ENCODE assay signal across 14 cellular contexts in genomic region chr2:27798476-27798875, GRCh38. TPM values are rescaled to one million over a fixed set of nuclear protein-coding genes. Genes with fewer than 3 reads are reported as not detected.
A peak's percentile ranks its signal among the peaks of the same experiment; 100 is the strongest.
DNase-seq lines count a peak whose midpoint lies in the region; ATAC-seq and TF ChIP-seq lines count a peak whose summit lies in the region.
"Had no signal": no experiment of that assay in that cellular context is flagged by ENCODE, and none has a peak within 500 bp of the region (broad histone marks: within the 10 kb centered on the region; RNA-seq: fewer than 3 reads in every experiment).

No MANE protein-coding gene starts in this region.

- BruUV-seq in PC-3 (replicated peaks; lab: Mats Ljungman, UMichigan), result TSS peak; percentile 90

- DNase-seq in CD1c-positive myeloid dendritic cell (ENCODE audit: extremely low spot score) (peak; percentile 78), PC-3 (no peak), foreskin keratinocyte (no peak), ACHN (no peak)
- DNase-seq in activated T-cell treated with anti-CD3 and anti-CD28 coated beads, Interleukin-2, amount 50 U/mL, for 72 hours, result no peak
- DNase-seq in activated CD4-positive, alpha-beta memory T cell treated with anti-CD3 and anti-CD28 coated beads, Interleukin-2, amount 10 ng/mL, durations not matched to agents 7 days and 5 days, result no peak
- DNase-seq: activated CD4-positive, alpha-beta T cell treated with anti-CD3 and anti-CD28 coated beads, Interleukin-2, amount 50 U/mL, for 48 hours; activated effector memory CD4-positive, alpha-beta T cell treated with anti-CD3 and anti-CD28 coated beads, Interleukin-2, amount 50 U/mL, for 16 hours; effector memory CD8-positive, alpha-beta T cell; NCI-H345 had no signal

- H3K4me2 ChIP-seq in PC-3 (ENCODE audit: low read length), result peak overlapping the region; percentile 56

- H3K27me3 Mint-ChIP-seq in activated T-cell treated with anti-CD3 and anti-CD28 coated beads, Interleukin-2, amount 50 U/mL, for 72 hours (ENCODE audit: low read depth), result no peaks in the 10 kb centered on the region
- no peaks in the 10 kb centered on the region for H3K27me3 Mint-ChIP-seq in activated CD4-positive, alpha-beta memory T cell treated with anti-CD3 and anti-CD28 coated beads, Interleukin-2, amount 10 ng/mL, durations not matched to agents 7 days and 5 days
- H3K27me3 Mint-ChIP-seq: effector memory CD8-positive, alpha-beta T cell had no signal

- H3K4me1 ChIP-seq in PC-3 (ENCODE audit: insufficient read depth, low read length) (peaks cover 39% of the 10 kb centered on the region), foreskin keratinocyte (peaks cover 13% of the 10 kb centered on the region), skeletal muscle tissue (ENCODE audit: control insufficient read depth in 3 of 3, insufficient read depth in 3 of 3, low read length in 3 of 3) (peaks cover 46 to 60% (median 59%) of the 10 kb centered on the region in 3 donors)

- H3K27ac ChIP-seq in PC-3 (ENCODE audit: low read length), result peak overlapping the region; percentile 97
- H3K27ac ChIP-seq in foreskin keratinocyte, result peak overlapping the region; percentile 75
- H3K27ac ChIP-seq in skeletal muscle tissue (ENCODE audit: low read depth, low read length), result peak overlapping the region; percentile 89
- H3K27ac ChIP-seq: C4-2B had no signal

- H3K9me3 ChIP-seq in PC-3 (ENCODE audit: low read length) (no peaks in the 10 kb centered on the region), skeletal muscle tissue (ENCODE audit: control insufficient read depth in 3 of 3, low read length in 3 of 3) (no peaks in the 10 kb centered on the region)
- H3K9me3 ChIP-seq: left lung had no signal

- peaks cover 13% of the 10 kb centered on the region for H3F3A ChIP-seq in PC-3 (ENCODE audit: low read length, unreplicated experiment)

- H3K27me3 ChIP-seq in PC-3 (ENCODE audit: low read length) (no peaks in the 10 kb centered on the region), foreskin keratinocyte (no peaks in the 10 kb centered on the region), skeletal muscle tissue (ENCODE audit: control insufficient read depth in 3 of 3, insufficient read depth in 3 of 3, low read length in 3 of 3) (no peaks in the 10 kb centered on the region)
- H3K27me3 ChIP-seq: left lung had no signal

- no peaks in the 10 kb centered on the region for H3K79me2 ChIP-seq in PC-3 (ENCODE audit: low read length)

- CTCF ChIA-PET in PC-3 (lab: Charles Lee), result no interaction called here
- CTCF ChIA-PET in activated CD4-positive, alpha-beta memory T cell treated with anti-CD3 and anti-CD28 coated beads, Interleukin-2, amount 10 ng/mL, durations not matched to agents 7 days and 5 days (lab: Charles Lee), result no interaction called here

- no peak for TF ChIP-seq CTCF in PC-3 (conservative IDR thresholded peaks at IDR 0.05; ENCODE audit: low read depth, low read length)
- no peak for TF ChIP-seq CTCF in foreskin keratinocyte (conservative IDR thresholded peaks at IDR 0.05)

- in situ Hi-C loops in ACHN (cut with HindIII; ENCODE audit: low pct_ligation_motif_present, low pct_unique_long_range_greater_than_20kb, low sequenced_read_pairs), result no loop called here

- H3K9me3 Mint-ChIP-seq in activated T-cell treated with anti-CD3 and anti-CD28 coated beads, Interleukin-2, amount 50 U/mL, for 72 hours, result peaks cover 0 to 1% of the 10 kb centered on the region in 2 donors
- no peaks in the 10 kb centered on the region for H3K9me3 Mint-ChIP-seq in activated CD4-positive, alpha-beta memory T cell treated with anti-CD3 and anti-CD28 coated beads, Interleukin-2, amount 10 ng/mL, durations not matched to agents 7 days and 5 days
- H3K9me3 Mint-ChIP-seq: effector memory CD8-positive, alpha-beta T cell had no signal

- H4K20me1 ChIP-seq in PC-3 (ENCODE audit: low read length), result no peaks in the 10 kb centered on the region

- H3K4me3 ChIP-seq in PC-3 (ENCODE audit: low read length) (no peak overlapping the region), skeletal muscle tissue (ENCODE audit: low read length in 3 of 3) (no peak overlapping the region)
- H3K4me3 ChIP-seq: left lung had no signal

- intact Hi-C loops in PC-3 (cut with micrococcal nuclease), result no loop called here

- H2AFZ ChIP-seq in PC-3 (ENCODE audit: low read length), result no peak overlapping the region

- H3K9me2 ChIP-seq in PC-3 (replicated peaks; ENCODE audit: low read length), result no peaks in the 10 kb centered on the region

- H3K9ac ChIP-seq in PC-3 (ENCODE audit: low read length) (peak overlapping the region; percentile 51), skeletal muscle tissue (ENCODE audit: low read depth in 1 of 3, low read length in 3 of 3) (no peak overlapping the region)

- no peak overlapping the region for H3K4me3 Mint-ChIP-seq in activated T-cell treated with anti-CD3 and anti-CD28 coated beads, Interleukin-2, amount 50 U/mL, for 72 hours
- no peak overlapping the region for H3K4me3 Mint-ChIP-seq in activated CD4-positive, alpha-beta memory T cell treated with anti-CD3 and anti-CD28 coated beads, Interleukin-2, amount 10 ng/mL, durations not matched to agents 7 days and 5 days
- H3K4me3 Mint-ChIP-seq: effector memory CD8-positive, alpha-beta T cell had no signal

- no peaks in the 10 kb centered on the region for H3K36me3 Mint-ChIP-seq in activated T-cell treated with anti-CD3 and anti-CD28 coated beads, Interleukin-2, amount 50 U/mL, for 72 hours (ENCODE audit: insufficient read depth in 2 of 2)
- H3K36me3 Mint-ChIP-seq in activated CD4-positive, alpha-beta memory T cell treated with anti-CD3 and anti-CD28 coated beads, Interleukin-2, amount 10 ng/mL, durations not matched to agents 7 days and 5 days (ENCODE audit: low read depth), result no peaks in the 10 kb centered on the region

- H3K36me3 ChIP-seq in PC-3 (ENCODE audit: low read depth, low read length) (no peaks in the 10 kb centered on the region), skeletal muscle tissue (ENCODE audit: control insufficient read depth in 3 of 3, insufficient read depth in 3 of 3, low read length in 3 of 3) (no peaks in the 10 kb centered on the region)
- H3K36me3 ChIP-seq: left lung had no signal

- peaks cover 8% of the 10 kb centered on the region for H3K4me1 Mint-ChIP-seq in activated T-cell treated with anti-CD3 and anti-CD28 coated beads, Interleukin-2, amount 50 U/mL, for 72 hours (ENCODE audit: low read depth)
- H3K4me1 Mint-ChIP-seq in activated CD4-positive, alpha-beta memory T cell treated with anti-CD3 and anti-CD28 coated beads, Interleukin-2, amount 10 ng/mL, durations not matched to agents 7 days and 5 days, result no peaks in the 10 kb centered on the region

- POLR2A ChIA-PET in PC-3 (lab: Charles Lee; ENCODE audit: unreplicated experiment), result no interaction called here
- POLR2A ChIA-PET in activated CD4-positive, alpha-beta memory T cell treated with anti-CD3 and anti-CD28 coated beads, Interleukin-2, amount 10 ng/mL, durations not matched to agents 7 days and 5 days (lab: Charles Lee), result no interaction called here

- no peak overlapping the region for H3K27ac Mint-ChIP-seq in activated T-cell treated with anti-CD3 and anti-CD28 coated beads, Interleukin-2, amount 50 U/mL, for 72 hours
- no peak overlapping the region for H3K27ac Mint-ChIP-seq in activated CD4-positive, alpha-beta memory T cell treated with anti-CD3 and anti-CD28 coated beads, Interleukin-2, amount 10 ng/mL, durations not matched to agents 7 days and 5 days

- no peak for ATAC-seq in PC-3
- ATAC-seq in foreskin keratinocyte, result no peak
- ATAC-seq in activated T-cell treated with anti-CD3 and anti-CD28 coated beads, Interleukin-2, amount 50 U/mL, for 72 hours (replicated peaks in 1 of 2), result no peak
- no peak for ATAC-seq in HG02981 (IDR thresholded peaks at IDR 0.05; ENCODE audit: unreplicated experiment)
- ATAC-seq: effector memory CD8-positive, alpha-beta T cell had no signal

RNA-seq across cellular contexts. Expression of gene MRPL33, which starts 27.0 kb away (rescaled TPM):
- total RNA-seq in PC-3 (2014; rRNA removed) (95.7 and 110 TPM in 2 replicates), foreskin keratinocyte (90.5 and 111 TPM in 2 replicates), skeletal muscle tissue (121 TPM)
- polyA plus RNA-seq in foreskin keratinocyte, result 169 and 190 TPM in 2 replicates
- total RNA-seq in activated T-cell treated with anti-CD3 and anti-CD28 coated beads, Interleukin-2, amount 50 U/mL, for 72 hours, result 10 to 100 TPM; 61.3 to 68.1 TPM
- 10 to 100 TPM; 58.4 to 58.6 TPM for total RNA-seq in activated CD4-positive, alpha-beta memory T cell treated with anti-CD3 and anti-CD28 coated beads, Interleukin-2, amount 10 ng/mL, durations not matched to agents 7 days and 5 days
